In the genomic region with DNA sequence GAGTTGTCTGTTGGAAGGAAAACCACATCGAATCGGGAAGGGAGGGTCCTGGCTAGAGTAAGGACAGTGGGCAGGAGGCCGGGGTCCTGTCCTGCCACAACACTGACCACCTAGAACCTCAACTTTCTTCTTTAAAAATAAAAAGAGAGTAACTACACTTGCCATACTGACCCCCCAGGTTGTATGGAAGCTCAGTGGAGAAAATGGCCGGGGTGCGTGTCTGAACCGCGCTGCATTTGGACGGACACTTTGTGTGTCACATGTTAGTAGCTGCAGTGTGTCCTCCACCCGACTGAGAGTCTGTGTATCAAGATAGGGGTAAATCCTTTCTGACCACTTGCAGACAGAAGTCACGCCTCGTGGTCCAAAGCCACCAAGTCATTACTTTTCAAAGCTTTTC, we compare ENCODE assay signal across 23 cellular contexts.
"Had no signal": no experiment of that assay in that cellular context is flagged by ENCODE, and none has a peak within 500 bp of the region (broad histone marks: within the 10 kb centered on the region; RNA-seq: fewer than 3 reads in every experiment).

No MANE protein-coding gene starts in this region.

- ATAC-seq: heart left ventricle; naive thymus-derived CD8-positive, alpha-beta T cell; sciatic nerve; stimulated activated effector memory CD8-positive, alpha-beta T cell treated with anti-CD3 and anti-CD28 coated beads, Interleukin-12 subunit alpha, Interleukin-12 subunit beta, amount 100 ng/mL, for 72 hours had no signal

- H3K27ac ChIP-seq: heart left ventricle, left ventricle myocardium inferior, neural progenitor cell, neutrophil, parathyroid adenoma, right atrium auricular region, spleen, suprapubic skin, thoracic aorta, tibial artery, uterus had no signal

- DNase-seq: heart left ventricle; hypothalamus; immature natural killer cell; kidney; left ventricle myocardium inferior; naive thymus-derived CD8-positive, alpha-beta T cell; occipital lobe; small intestine; spleen; stimulated activated CD4-positive, alpha-beta T cell treated with anti-CD3 and anti-CD28 coated beads, Interleukin-4, amount 100 ng/mL, for 24 hours; stimulated activated naive CD4-positive, alpha-beta T cell; tibial artery; trophoblast cell; uterus had no signal

- H3K36me3 ChIP-seq: heart left ventricle, left ventricle myocardium inferior, neural progenitor cell, neutrophil, right atrium auricular region, spleen, suprapubic skin, thoracic aorta, uterus had no signal

- H3K9me3 ChIP-seq: heart left ventricle, left ventricle myocardium inferior, neutrophil, right atrium auricular region, spleen, suprapubic skin, thoracic aorta, tibial artery, uterus had no signal

- H3K4me1 ChIP-seq: parathyroid adenoma, spleen, tibial artery, uterus had no signal

- H3K27me3 ChIP-seq: heart left ventricle, neural progenitor cell, neutrophil, right atrium auricular region, spleen, suprapubic skin, tibial artery, uterus had no signal

- H3K4me3 ChIP-seq: heart left ventricle, left ventricle myocardium inferior, lung, neural progenitor cell, right atrium auricular region, spleen, suprapubic skin, thoracic aorta, tibial artery, uterus had no signal
